8 cellular contexts compared by ENCODE assay signal in genomic region chr20:32456869-32457421, GRCh38.
DNase-seq lines count a peak whose midpoint lies in the region; ATAC-seq and TF ChIP-seq lines count a peak whose summit lies in the region.

No MANE protein-coding gene starts in this region.

- H3K27ac ChIP-seq in VCaP (peak overlapping the region; percentile 73), prostate gland (no peak overlapping the region)

- TF ChIP-seq POLR2A in prostate gland (IDR thresholded peaks at IDR 0.05): no peak

- peaks cover 0 to 8% of the 10 kb centered on the region in 2 donors for H3K36me3 ChIP-seq in prostate gland

- DNase-seq in CD1c-positive myeloid dendritic cell (ENCODE audit: extremely low spot score) (peak; percentile 18), HFF-Myc (ENCODE audit: extremely low read depth, low read depth) (no peak), Right ventricle myocardium superior (peak; percentile 59), prostate gland (ENCODE audit: low spot score) (no peak), activated gamma-delta T cell treated with Interleukin-2 at 50 U/mL for 16 hours (no peak), SW 1271 (lab: John Stamatoyannopoulos, UW) (no peak)

- no peaks in the 10 kb centered on the region for H3K27me3 ChIP-seq in prostate gland (replicated peaks; ENCODE audit: insufficient read depth)

- intact Hi-C loops in Right ventricle myocardium superior (cut with DNase I): no loop called here
- intact Hi-C loops in prostate gland (cut with DNase I): loop anchor here (5.0 kb wide), 1 partner anchor 120 kb away; no protein-coding TSS in a partner anchor

- peak; percentile 72 for TF ChIP-seq CTCF in HFF-Myc (IDR thresholded peaks at IDR 0.05; ENCODE audit: low read depth, low read length, missing control alignments)
- peak; percentile 97 for TF ChIP-seq CTCF in VCaP (conservative IDR thresholded peaks at IDR 0.05)
- TF ChIP-seq CTCF in prostate gland (IDR thresholded peaks at IDR 0.05): peak; percentile 28 to 73 (median 68)

- H3K4me3 ChIP-seq in HFF-Myc (replicated peaks; ENCODE audit: low read depth, low read length): peak overlapping the region; percentile 35
- H3K4me3 ChIP-seq in prostate gland: peak overlapping the region; percentile 18 to 41

- 13% methylated on average over 32 of the region's 33 CpGs for WGBS in prostate gland

- H3K9me3 ChIP-seq in prostate gland: no peaks in the 10 kb centered on the region

- H3K4me1 ChIP-seq in prostate gland (replicated peaks): peaks cover 9% of the 10 kb centered on the region

- ATAC-seq in Right ventricle myocardium superior (ENCODE audit: poor library complexity) (peak; percentile 84), GM18870 (IDR thresholded peaks at IDR 0.05; ENCODE audit: unreplicated experiment) (no peak)

Comparison
In these comparisons a context has a peak if more than half of its experiments do, and no peak if none do; other contexts are left out.
1. DNase-seq: peak in CD1c-positive myeloid dendritic cell (single experiment) and Right ventricle myocardium superior (single experiment); none in HFF-Myc (single experiment), prostate gland (single experiment), activated gamma-delta T cell treated with Interleukin-2 at 50 U/mL for 16 hours (single experiment) and SW 1271 (0 of 2).
2. Peak in every context shown above with its lines, with median percentiles within 50 percentile points of each other: CTCF ChIP-seq.